20 cellular contexts compared by ENCODE assay signal in the genomic region with DNA sequence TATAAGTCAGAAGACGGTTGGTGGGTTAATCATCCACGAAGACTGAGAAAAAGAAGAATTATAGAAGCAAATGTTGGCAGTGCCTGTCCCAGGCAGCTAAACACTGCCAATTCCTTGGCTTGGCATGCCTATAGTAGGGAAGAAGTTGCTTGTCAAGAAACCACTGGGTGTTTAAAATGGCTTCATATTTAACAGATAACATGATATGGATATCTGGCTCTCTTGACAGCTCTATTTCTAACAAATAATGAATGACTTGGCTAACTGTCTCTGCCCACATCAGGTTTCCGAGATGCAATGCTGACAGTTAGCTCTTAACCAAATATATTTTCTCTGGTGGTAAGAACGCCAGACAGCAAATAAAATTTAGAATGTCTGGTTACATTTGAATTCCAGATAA.
"Had no signal": no experiment of that assay in that cellular context is flagged by ENCODE, and none has a peak within 500 bp of the region (broad histone marks: within the 10 kb centered on the region; RNA-seq: fewer than 3 reads in every experiment).

No MANE protein-coding gene starts in this region.

- H3K4me3 Mint-ChIP-seq: activated naive CD4-positive, alpha-beta T cell treated with anti-CD3 and anti-CD28 coated beads, Interleukin-2, amount 50 U/mL, for 24 hours; immature natural killer cell; naive B cell; neural crest cell; T-helper 1 cell treated with Interleukin-12 subunit alpha and Interleukin-12 subunit beta and Interleukin-4 antibody, amounts not matched to agents 30 μg/mL and 1 μg/mL, for 36 hours had no signal

- H3K9me3 Mint-ChIP-seq: activated naive CD4-positive, alpha-beta T cell treated with anti-CD3 and anti-CD28 coated beads, Interleukin-2, amount 50 U/mL, for 24 hours; naive B cell; neural crest cell; T-helper 1 cell treated with Interleukin-12 subunit alpha and Interleukin-12 subunit beta and Interleukin-4 antibody, amounts not matched to agents 30 μg/mL and 1 μg/mL, for 36 hours had no signal

- H3K4me1 ChIP-seq: body of pancreas had no signal

- H3K27ac Mint-ChIP-seq: activated naive CD4-positive, alpha-beta T cell treated with anti-CD3 and anti-CD28 coated beads, Interleukin-2, amount 50 U/mL, for 24 hours; immature natural killer cell; naive B cell; progenitor cell of endocrine pancreas; T-helper 1 cell treated with Interleukin-12 subunit alpha and Interleukin-12 subunit beta and Interleukin-4 antibody, amounts not matched to agents 30 μg/mL and 1 μg/mL, for 36 hours had no signal

- H3K27me3 ChIP-seq: adrenal gland, body of pancreas, esophagus muscularis mucosa, heart right ventricle had no signal

- DNase-seq: activated CD4-positive, alpha-beta T cell treated with anti-CD3 and anti-CD28 coated beads, Interleukin-2, amount 50 U/mL, for 48 hours; activated gamma-delta T cell; adrenal gland; body of pancreas; effector CD4-positive, alpha-beta T cell; heart right ventricle; immature natural killer cell; kidney glomerular epithelial cell; left ventricle myocardium inferior; naive B cell; right cardiac atrium; stimulated activated CD4-positive, alpha-beta T cell treated with anti-CD3 and anti-CD28 coated beads, Interleukin-15, amount 100 ng/mL, for 24 hours; stimulated activated CD4-positive, alpha-beta T cell treated with anti-CD3 and anti-CD28 coated beads, Interleukin-2, amount 100 ng/mL, for 48 hours had no signal

- H3K27ac ChIP-seq: body of pancreas, heart right ventricle, left ventricle myocardium inferior, skin epidermis had no signal

- H3K4me3 ChIP-seq: adrenal gland, body of pancreas, esophagus muscularis mucosa, heart right ventricle, left ventricle myocardium inferior, skin epidermis, thoracic aorta had no signal

- H3K36me3 ChIP-seq: adrenal gland, esophagus muscularis mucosa, heart right ventricle, left ventricle myocardium inferior, thoracic aorta had no signal

- H3K36me3 Mint-ChIP-seq: activated naive CD4-positive, alpha-beta T cell treated with anti-CD3 and anti-CD28 coated beads, Interleukin-2, amount 50 U/mL, for 24 hours; immature natural killer cell; naive B cell had no signal

- H3K4me1 Mint-ChIP-seq: immature natural killer cell, naive B cell had no signal

- H3K27me3 Mint-ChIP-seq: activated naive CD4-positive, alpha-beta T cell treated with anti-CD3 and anti-CD28 coated beads, Interleukin-2, amount 50 U/mL, for 24 hours; naive B cell; progenitor cell of endocrine pancreas had no signal

- ATAC-seq: body of pancreas, heart right ventricle, right cardiac atrium had no signal

- H3K9me3 ChIP-seq: body of pancreas, esophagus muscularis mucosa, thoracic aorta had no signal
